32 cellular contexts compared by ENCODE assay signal in genomic region chr10:33036670-33037069, GRCh38.
"Had no signal": no experiment of that assay in that cellular context is flagged by ENCODE, and none has a peak within 500 bp of the region (broad histone marks: within the 10 kb centered on the region; RNA-seq: fewer than 3 reads in every experiment).

No MANE protein-coding gene starts in this region.

- H3K27ac ChIP-seq: adrenal gland, body of pancreas, brain microvascular endothelial cell, breast epithelium, VCaP had no signal

- H3K36me3 ChIP-seq: adrenal gland, brain microvascular endothelial cell, breast epithelium had no signal

- FAIRE-seq: astrocyte, TTC549 had no signal

- H3K4me3 ChIP-seq: adrenal gland, body of pancreas, breast epithelium had no signal

- H3K4me1 ChIP-seq: breast epithelium had no signal

- H3K9me3 ChIP-seq: adrenal gland, body of pancreas, breast epithelium had no signal

- ATAC-seq: activated CD8-positive, alpha-beta T cell treated with anti-CD3 and anti-CD28 coated beads for 36 hours; activated naive CD4-positive, alpha-beta T cell treated with anti-CD3 and anti-CD28 coated beads, Interleukin-2, amount 50 U/mL, for 72 hours; activated T-cell treated with anti-CD3 and anti-CD28 coated beads, Interleukin-2, amount 50 U/mL, for 4 hours; activated T-cell treated with anti-CD3 and anti-CD28 coated beads, Interleukin-2, amount 50 U/mL, for 72 hours; activated T-helper 17 cell treated with anti-CD3 and anti-CD28 coated beads, Interleukin-2, amount 50 U/mL, for 72 hours; body of pancreas; T-helper 17 cell had no signal

- H3K27me3 ChIP-seq: adrenal gland, body of pancreas, brain microvascular endothelial cell, breast epithelium had no signal

- DNase-seq: activated B cell treated with CpG ODN at 0.5 μM for 24 hours; activated CD4-positive, alpha-beta memory T cell treated with anti-CD3 and anti-CD28 coated beads for 36 hours; activated CD4-positive, alpha-beta T cell treated with anti-CD3 and anti-CD28 coated beads for 4 hours; activated CD4-positive, alpha-beta T cell treated with anti-CD3 and anti-CD28 coated beads, Interleukin-2, amount 10 ng/mL, durations not matched to agents 24 days and 14 days; activated CD4-positive, alpha-beta T cell treated with anti-CD3 and anti-CD28 coated beads, Interleukin-2, amount 50 U/mL, for 1 hour; activated CD4-positive, alpha-beta T cell treated with anti-CD3 and anti-CD28 coated beads, Interleukin-2, amount 50 U/mL, for 4 hours; activated CD4-positive, CD25-positive, alpha-beta regulatory T cell treated with anti-CD3 and anti-CD28 coated beads, Interleukin-2, amount 50 U/mL, for 72 hours; activated CD8-positive, alpha-beta memory T cell treated with anti-CD3 and anti-CD28 coated beads, Interleukin-2, amount 50 U/mL, for 4 hours; activated CD8-positive, alpha-beta T cell treated with anti-CD3 and anti-CD28 coated beads for 36 hours; activated effector memory CD4-positive, alpha-beta T cell treated with anti-CD3 and anti-CD28 coated beads, Interleukin-2, amount 50 U/mL, for 16 hours; activated gamma-delta T cell treated with Interleukin-2 at 50 U/mL for 16 hours; activated naive CD4-positive, alpha-beta T cell; activated naive CD4-positive, alpha-beta T cell treated with anti-CD3 and anti-CD28 coated beads for 36 hours; activated naive CD4-positive, alpha-beta T cell treated with anti-CD3 and anti-CD28 coated beads, Interleukin-2, amount 50 U/mL, for 16 hours; activated naive CD8-positive, alpha-beta T cell treated with anti-CD3 and anti-CD28 coated beads for 36 hours; activated T-cell treated with anti-CD3 and anti-CD28 coated beads for 4 hours; activated T-cell treated with anti-CD3 and anti-CD28 coated beads, Interleukin-2, amount 50 U/mL, for 1 hour; activated T-cell treated with anti-CD3 and anti-CD28 coated beads, Interleukin-2, amount 50 U/mL, for 4 hours; activated T-cell treated with anti-CD3 and anti-CD28 coated beads, Interleukin-2, amount 50 U/mL, for 72 hours; adrenal gland; amniotic stem cell; aorta; body of pancreas; brain microvascular endothelial cell; central memory CD4-positive, alpha-beta T cell; T-helper 17 cell had no signal
